In genomic region chr7:27095897-27096755, GRCh38 we compare ENCODE assay signal across 8 cellular contexts. TPM values are rescaled to one million over a fixed set of nuclear protein-coding genes. Genes with fewer than 3 reads are reported as not detected.
DNase-seq lines count a peak whose midpoint lies in the region; ATAC-seq and TF ChIP-seq lines count a peak whose summit lies in the region.

Gene HOXA1, minus strand, starts transcription at chr7:27096000. Its CDS starts 88 bp downstream, at chr7:27095912.

- H3K27me3 ChIP-seq in GM23248 (replicated peaks; ENCODE audit: insufficient read depth) (no peaks in the 10 kb centered on the region), KMS-11 (ENCODE audit: insufficient read depth, low read depth) (no peaks in the 10 kb centered on the region), psoas muscle (ENCODE audit: insufficient read depth in 3 of 3, low read length in 2 of 3) (no peaks in the 10 kb centered on the region), uterus (no peaks in the 10 kb centered on the region)

- H3K9me2 ChIP-seq in GM23248 (ENCODE audit: insufficient read depth): no peaks in the 10 kb centered on the region

- H3K27ac ChIP-seq in GM23248 (peak within 1 kb of the TSS; percentile 90), KMS-11 (peak within 1 kb of the TSS; percentile 59), RWPE1 (peak within 1 kb of the TSS; percentile 95), psoas muscle (peak within 1 kb of the TSS; percentile 73), uterus (peak within 1 kb of the TSS; percentile 59 to 74)

- no peaks in the 10 kb centered on the region for H3K9me3 ChIP-seq in GM23248 (ENCODE audit: low read depth)
- H3K9me3 ChIP-seq in psoas muscle: no peaks in the 10 kb centered on the region
- H3K9me3 ChIP-seq in uterus: no peaks in the 10 kb centered on the region

- peak; percentile 82 for ATAC-seq in Right ventricle myocardium superior (ENCODE audit: poor library complexity)
- ATAC-seq in psoas muscle: peak; percentile 72 to 89 (median 84)

- H3K4me1 ChIP-seq in GM23248 (ENCODE audit: insufficient read depth) (peaks cover 13% of the 10 kb centered on the region), KMS-11 (ENCODE audit: low read depth, poor library complexity, severe bottlenecking) (peaks cover 7% of the 10 kb centered on the region), psoas muscle (peaks cover 12% of the 10 kb centered on the region), uterus (peaks cover 8 to 13% of the 10 kb centered on the region in 2 donors)

- 1 to 2% methylated on average over 54 to 68 of the region's 68 CpGs for whole genome bisulfite sequencing in GM23248 (ENCODE audit: low coverage in 1 of 2, low lambda C conversion rate in 2 of 2, missing lambda C conversion rate in 2 of 2), 2 experiments
- 0 to 1% (median 1%) methylated on average over 58 to 68 of the region's 68 CpGs for WGBS in psoas muscle, 3 donors

- CTCF ChIA-PET in RWPE1 (lab: Yijun Ruan, JAX): interaction anchor here (0.5 to 3.3 kb wide), 11 partner anchors 17 to 1280 kb away, joined by 3 to 13 read pairs (median 4); partner anchors contain the start of gene HOXA5

- H2AFZ ChIP-seq in GM23248: peak within 1 kb of the TSS; percentile 73
- peak within 1 kb of the TSS; percentile 90 for H2AFZ ChIP-seq in KMS-11 (ENCODE audit: low read depth)

- in situ Hi-C loops in G401 (cut with HindIII; ENCODE audit: low sequenced_read_pairs): no loop called here
- in situ Hi-C loops in GM23248 (cut with MboI): no loop called here

- peaks cover 15% of the 10 kb centered on the region for H3F3A ChIP-seq in GM23248 (ENCODE audit: insufficient read depth)

- H3K79me2 ChIP-seq in GM23248 (ENCODE audit: insufficient read depth): peaks cover 54% of the 10 kb centered on the region
- H3K79me2 ChIP-seq in KMS-11 (ENCODE audit: insufficient read depth, low read depth): peaks cover 16% of the 10 kb centered on the region

- peaks cover 18% of the 10 kb centered on the region for H3K36me3 ChIP-seq in GM23248 (ENCODE audit: low read depth)
- no peaks in the 10 kb centered on the region for H3K36me3 ChIP-seq in KMS-11 (ENCODE audit: insufficient read depth)
- H3K36me3 ChIP-seq in psoas muscle (ENCODE audit: insufficient read depth in 1 of 2, low read depth in 1 of 2): peaks cover 0 to 18% of the 10 kb centered on the region in 2 donors
- no peaks in the 10 kb centered on the region for H3K36me3 ChIP-seq in uterus

- no peak for TF ChIP-seq CTCF in KMS-11 (conservative IDR thresholded peaks at IDR 0.05; ENCODE audit: low read depth, low read length)
- TF ChIP-seq CTCF in RWPE1 (conservative IDR thresholded peaks at IDR 0.05; ENCODE audit: low read depth): no peak
- TF ChIP-seq CTCF in psoas muscle (IDR thresholded peaks at IDR 0.05): no peak
- TF ChIP-seq CTCF in uterus (IDR thresholded peaks at IDR 0.05): no peak

- TF ChIP-seq POLR2A in uterus (IDR thresholded peaks at IDR 0.05): peak in 1 of 2 donors; percentile 50

- DNase-seq in G401 (ENCODE audit: low spot score) (peak; percentile 44), GM23248 (peak; percentile 98), RWPE1 (ENCODE audit: low spot score) (peak; percentile 98), activated gamma-delta T cell (lab: John Stamatoyannopoulos, UW) (peak; percentile 46), Right ventricle myocardium superior (peak; percentile 81), psoas muscle (peak; percentile 83 to 89), uterus (peak; percentile 76)

- H3K4me3 ChIP-seq in GM23248 (peak within 1 kb of the TSS; percentile 80), KMS-11 (IDR thresholded peaks at IDR 0.05; ENCODE audit: insufficient read depth, low read depth, low read length) (no peak within 1 kb of the TSS), psoas muscle (peak within 1 kb of the TSS; percentile 98), uterus (peak within 1 kb of the TSS; percentile 64 to 72)

- H3K4me2 ChIP-seq in GM23248 (ENCODE audit: unreplicated experiment) (peak within 1 kb of the TSS; percentile 99), KMS-11 (peak within 1 kb of the TSS; percentile 89)

- H3K9ac ChIP-seq in GM23248: peak within 1 kb of the TSS; percentile 91
- peak within 1 kb of the TSS; percentile 61 for H3K9ac ChIP-seq in KMS-11

- intact Hi-C loops in Right ventricle myocardium superior (cut with DNase I) (no loop called here), psoas muscle (cut with DNase I) (loop anchor here in 1 of 2 donors (2.0 kb wide), 1 partner anchor 231 kb away; the partner anchor contains the start of gene SKAP2), uterus (cut with DNase I; ENCODE audit: low total_unique reads) (loop anchor here (10.0 kb wide), 1 partner anchor 49 kb away; the partner anchor contains the start of genes HOXA5 and HOXA6)

- POLR2A ChIA-PET in RWPE1 (lab: Yijun Ruan, JAX; ENCODE audit: low non-redundant PET): interaction anchor here (0.5 to 0.7 kb wide), 3 partner anchors 15 to 902 kb away, joined by 3 read pairs; no protein-coding TSS in a partner anchor

- H4K20me1 ChIP-seq in GM23248 (ENCODE audit: insufficient read depth) (no peaks in the 10 kb centered on the region), KMS-11 (ENCODE audit: insufficient read depth) (no peaks in the 10 kb centered on the region; the same call in 1 of the 2 replicates)

RNA-seq across cellular contexts. Expression of gene HOXA1, which starts in this region (rescaled TPM):
- total RNA-seq in G401 (2014; rRNA removed; shearing (Covaris generic)): 11.8 and 15.5 TPM in 2 replicates
- 0.89 and 0.97 TPM in 2 replicates for total RNA-seq in GM23248 (2014; rRNA removed; shearing (Covaris generic))
- polyA plus RNA-seq in GM23248 (2016; fragmentation: Nextera tagmentation; extraction: Ambion mirVana): 1.6 and 1.8 TPM in 2 replicates
- 0.13 TPM for total RNA-seq in Right ventricle myocardium superior
- total RNA-seq in psoas muscle: under 1 TPM in 2 of 4 donors, not detected in 2; 0.17 to 0.21 TPM
- under 1 TPM; 0.03 to 0.22 (median 0.22) TPM for polyA plus RNA-seq in psoas muscle
- 1 to 10 TPM in 3 of 4 donors, under 1 TPM in 1; 0.28 to 2.0 (median 1.5) TPM for total RNA-seq in uterus

Comparison
In these comparisons a context has a peak if more than half of its experiments do, and no peak if none do; other contexts are left out.
1. Peak in DNase-seq and ATAC-seq in Right ventricle myocardium superior; RNA of the gene not detected or under 1 TPM.
2. Peak in DNase-seq, ATAC-seq, H3K4me3 ChIP-seq and H3K27ac ChIP-seq in psoas muscle; RNA of the gene not detected or under 1 TPM.
3. DNase-seq: peak in every context shown above with its lines; median percentile 98 in GM23248; 98 in RWPE1; 86 in psoas muscle; 81 in Right ventricle myocardium superior; 76 in uterus; 46 in activated gamma-delta T cell; 44 in G401.